Comparison of ENCODE assay signal across 7 cellular contexts in the genomic region with DNA sequence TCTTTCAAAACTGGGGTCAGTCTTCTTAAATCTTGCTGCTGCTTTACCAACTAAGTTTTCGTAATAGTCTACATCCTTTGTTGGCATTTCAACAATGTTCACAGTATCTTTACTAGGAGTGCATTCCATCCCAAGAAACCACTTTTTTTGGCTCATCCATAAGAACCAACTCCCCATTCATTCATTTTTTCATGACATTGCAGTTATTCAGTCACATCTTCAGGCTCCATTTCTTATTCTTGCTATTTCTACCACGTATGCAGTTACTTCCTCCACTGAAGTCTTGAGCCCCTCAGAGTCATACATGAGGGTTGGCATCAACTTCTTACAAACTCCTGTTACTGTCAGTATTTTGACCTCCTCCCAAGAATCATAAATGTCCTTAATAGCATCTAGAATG.
"Had no signal": no experiment of that assay in that cellular context is flagged by ENCODE, and none has a peak within 500 bp of the region (broad histone marks: within the 10 kb centered on the region; RNA-seq: fewer than 3 reads in every experiment).

No MANE protein-coding gene starts in this region.

- H3K27ac ChIP-seq: HL-60, KMS-11 had no signal

- DNase-seq: IMR-90, Karpas-422, Kasumi-1, KG1 had no signal

- H3K4me2 ChIP-seq: KMS-11 had no signal

- FAIRE-seq: HTR-8/SVneo had no signal

- H3K9ac ChIP-seq: KMS-11 had no signal
